In genomic region chr2:109694190-109694589, GRCh38 we compare ENCODE assay signal across 1 cellular context.
TF ChIP-seq lines count a peak whose summit lies in the region.

No MANE protein-coding gene starts in this region.

TF ChIP-seq in H1, 55 proteins besides CTCF, POLR2A, EP300 and RAD21 (continued from another document):
- no peak for TF ChIP-seq YY1 (IDR thresholded peaks at IDR 0.05; ENCODE audit: low read depth, low read length)
- no peak for TF ChIP-seq EGR1 (IDR thresholded peaks at IDR 0.05; ENCODE audit: borderline replicate concordance, low read depth, low read length)
- TF ChIP-seq CBX5 (IDR thresholded peaks at IDR 0.05; ENCODE audit: low read depth, low read length): no peak
- TF ChIP-seq BRCA1 (IDR thresholded peaks at IDR 0.05; ENCODE audit: low read depth, low read length): no peak
- TF ChIP-seq MAX (IDR thresholded peaks at IDR 0.05): no peak
- TF ChIP-seq JUND (IDR thresholded peaks at IDR 0.05; ENCODE audit: low read length): peak; percentile 72
- no peak for TF ChIP-seq SAP30 (IDR thresholded peaks at IDR 0.05; ENCODE audit: insufficient read depth, insufficient replicate concordance, low read length)
- TF ChIP-seq TAF7 (optimal IDR thresholded peaks at IDR 0.05; ENCODE audit: borderline replicate concordance, low read depth, low read length): no peak
- TF ChIP-seq RFX5 (IDR thresholded peaks at IDR 0.05; ENCODE audit: borderline replicate concordance, low read depth, low read length): no peak
- TF ChIP-seq SIX5 (IDR thresholded peaks at IDR 0.05; ENCODE audit: low read depth, low read length): no peak
